In genomic region chr4:176492648-176493302, GRCh38 we compare ENCODE assay signal across 11 cellular contexts.
DNase-seq lines count a peak whose midpoint lies in the region; ATAC-seq and TF ChIP-seq lines count a peak whose summit lies in the region.
"Had no signal": no experiment of that assay in that cellular context is flagged by ENCODE, and none has a peak within 500 bp of the region (broad histone marks: within the 10 kb centered on the region; RNA-seq: fewer than 3 reads in every experiment).

No MANE protein-coding gene starts in this region.

- H3K9me3 Mint-ChIP-seq in H9, result no peaks in the 10 kb centered on the region; a peak in 1 of 5 replicates

- H3K18ac ChIP-seq in H9 (ENCODE audit: insufficient read length, low read depth, low read length), result no peak overlapping the region

- H3K4me3 Mint-ChIP-seq in H9, result no peak overlapping the region

- H3K27me3 Mint-ChIP-seq in H9 (ENCODE audit: low read depth), result no peaks in the 10 kb centered on the region

- H3K36me3 ChIP-seq in adipocyte (ENCODE audit: control insufficient read depth, insufficient read depth, low read length, severe bottlenecking) (no peaks in the 10 kb centered on the region), testis (ENCODE audit: low read depth, missing control alignments) (no peaks in the 10 kb centered on the region)
- H3K36me3 ChIP-seq: suprapubic skin had no signal

- H3K27me3 ChIP-seq in adipocyte (replicated peaks; ENCODE audit: control insufficient read depth, insufficient read depth, low read length), result no peaks in the 10 kb centered on the region
- H3K27me3 ChIP-seq in H9 (ENCODE audit: insufficient read depth, low read length), result no peaks in the 10 kb centered on the region
- H3K27me3 ChIP-seq in testis, result no peaks in the 10 kb centered on the region
- H3K27me3 ChIP-seq: suprapubic skin had no signal

- DNase-seq in GM10248 (ENCODE audit: extremely low spot score), result peak; percentile 38
- DNase-seq in adipocyte (ENCODE audit: low read depth), result no peak
- DNase-seq in ureter (ENCODE audit: low spot score), result no peak
- no peak for DNase-seq in AG08396 (ENCODE audit: low spot score)
- DNase-seq in H9, result no peak
- no peak for DNase-seq in testis
- DNase-seq: activated CD4-positive, alpha-beta T cell treated with anti-CD3 and anti-CD28 coated beads for 4 hours; DND-41 had no signal

- H4K20me1 ChIP-seq in H9 (ENCODE audit: control insufficient read depth, insufficient read depth, insufficient read length), result no peaks in the 10 kb centered on the region

- no peak for TF ChIP-seq POLR2A in testis (IDR thresholded peaks at IDR 0.05)

- H2BK15ac ChIP-seq in H9 (ENCODE audit: low read depth, low read length), result no peak overlapping the region

- H2AFZ ChIP-seq in H9 (ENCODE audit: low read length), result no peak overlapping the region

- H4K5ac ChIP-seq in H9 (ENCODE audit: insufficient read length, low read depth, low read length), result no peak overlapping the region

- H3T11ph ChIP-seq in H9 (ENCODE audit: low read length), result no peak overlapping the region

- H3K36me3 Mint-ChIP-seq in H9 (ENCODE audit: insufficient read depth in 1 of 3, low read depth in 3 of 3), result no peaks in the 10 kb centered on the region

- no peak overlapping the region for H3K27ac Mint-ChIP-seq in H9

- H4K91ac ChIP-seq in H9 (ENCODE audit: insufficient read length, low read depth, low read length), result no peak overlapping the region

- no peak overlapping the region for H2BK5ac ChIP-seq in H9 (ENCODE audit: insufficient read length, low read length)

- no peak overlapping the region for H3K23ac ChIP-seq in H9 (ENCODE audit: insufficient read length, low read depth, low read length)

- no peak overlapping the region for H2BK120ac ChIP-seq in H9 (ENCODE audit: low read depth, low read length, poor library complexity, severe bottlenecking)

- intact Hi-C loops in testis (cut with DNase I; ENCODE audit: low total_unique reads), result no loop called here

- H3K4me1 ChIP-seq in adipocyte (ENCODE audit: control insufficient read depth, insufficient read depth, low read length) (peaks cover 2% of the 10 kb centered on the region), H9 (ENCODE audit: insufficient read depth, low read length) (no peaks in the 10 kb centered on the region), testis (no peaks in the 10 kb centered on the region)
- H3K4me1 ChIP-seq: suprapubic skin had no signal

- whole genome bisulfite sequencing in H9 (ENCODE audit: extremely low coverage, insufficient read length, low lambda C conversion rate), result no CpG with 5 or more reads among the region's 2 CpGs
- 27 to 31% methylated on average over 2 of the region's 2 CpGs for WGBS in testis, 2 donors

- no peaks in the 10 kb centered on the region for H3K23me2 ChIP-seq in H9 (ENCODE audit: insufficient read length, low read depth, low read length, poor library complexity, severe bottlenecking)

- no peak overlapping the region for H3K4me2 ChIP-seq in H9 (ENCODE audit: insufficient read depth, insufficient read length, low read length)

- H3K14ac ChIP-seq in H9 (ENCODE audit: insufficient read depth, low read length), result no peak overlapping the region

- no peaks in the 10 kb centered on the region for H3K79me1 ChIP-seq in H9 (ENCODE audit: insufficient read depth, low read depth, low read length, poor library complexity, severe bottlenecking)

- no peak overlapping the region for H3K9ac ChIP-seq in adipocyte (ENCODE audit: low read length)
- H3K9ac ChIP-seq in H9 (ENCODE audit: extremely low read depth, insufficient read length, low read length), result no peak overlapping the region

- no peak overlapping the region for H3K56ac ChIP-seq in H9 (ENCODE audit: insufficient read length, low read depth, low read length)

- POLR2A ChIA-PET in GM10248 (lab: Yijun Ruan, JAX), result no interaction called here

- H3K4me1 Mint-ChIP-seq in H9, result no peaks in the 10 kb centered on the region

- no peak overlapping the region for H2AK5ac ChIP-seq in H9 (ENCODE audit: insufficient read length, low read length)

- H3K4ac ChIP-seq in H9 (ENCODE audit: low read depth, low read length), result no peak overlapping the region

- H3K4me3 ChIP-seq in adipocyte (ENCODE audit: low read length) (peak overlapping the region; percentile 56), testis (no peak overlapping the region)
- H3K4me3 ChIP-seq: suprapubic skin had no signal

- ATAC-seq in GM19372 (IDR thresholded peaks at IDR 0.05; ENCODE audit: low read depth, unreplicated experiment) (peak; percentile 100), HG03060 (IDR thresholded peaks at IDR 0.05; ENCODE audit: low read depth, unreplicated experiment) (peak; percentile 100)

- no peak for TF ChIP-seq CTCF in GM10248 (IDR thresholded peaks at IDR 0.05; ENCODE audit: control extremely low read depth, extremely low read depth, low read depth, missing control alignments)
- TF ChIP-seq CTCF in H9 (conservative IDR thresholded peaks at IDR 0.05), result no peak
- TF ChIP-seq CTCF in testis (IDR thresholded peaks at IDR 0.05), result no peak

- H3K9me3 ChIP-seq in adipocyte (ENCODE audit: control insufficient read depth, low read length) (no peaks in the 10 kb centered on the region), H9 (ENCODE audit: control insufficient read depth, low read depth, low read length) (no peaks in the 10 kb centered on the region), testis (no peaks in the 10 kb centered on the region)
- H3K9me3 ChIP-seq: suprapubic skin had no signal

- H3K27ac ChIP-seq in H9 (ENCODE audit: insufficient read length, low read depth, low read length), result no peak overlapping the region
- H3K27ac ChIP-seq in testis, result no peak overlapping the region
- H3K27ac ChIP-seq: suprapubic skin had no signal

- H4K8ac ChIP-seq in H9 (replicated peaks; ENCODE audit: insufficient read length, low read depth, low read length), result no peak overlapping the region

- CTCF ChIA-PET in GM10248 (lab: Yijun Ruan, JAX), result no interaction called here

- H2BK20ac ChIP-seq in H9 (ENCODE audit: low read depth, low read length, poor library complexity, severe bottlenecking), result no peak overlapping the region

- H2BK12ac ChIP-seq in H9 (ENCODE audit: insufficient read length, low read depth, low read length), result no peak overlapping the region

- no peaks in the 10 kb centered on the region for H3K79me2 ChIP-seq in H9 (ENCODE audit: insufficient read depth, low read length)
